2 cellular contexts compared by ENCODE assay signal in the genomic region with DNA sequence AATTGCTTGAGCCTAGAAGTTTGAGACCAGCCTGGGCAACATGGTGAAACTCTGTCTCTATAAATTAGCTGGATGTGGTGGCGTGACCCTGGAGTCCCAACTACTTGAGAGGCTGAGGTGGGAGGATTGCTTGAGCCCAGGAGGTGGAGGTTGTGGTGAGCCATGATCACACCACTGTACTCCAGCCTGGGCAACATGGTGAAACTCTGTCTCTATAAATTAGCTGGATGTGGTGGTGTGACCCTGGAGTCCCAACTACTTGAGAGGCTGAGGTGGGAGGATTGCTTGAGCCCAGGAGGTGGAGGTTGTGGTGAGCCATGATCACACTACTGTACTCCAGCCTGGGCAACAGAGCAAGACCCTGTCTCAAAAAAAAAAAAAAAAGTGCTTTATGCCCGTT. TPM values are rescaled to one million over a fixed set of nuclear protein-coding genes. Genes with fewer than 3 reads are reported as not detected.
"Had no signal": no experiment of that assay in that cellular context is flagged by ENCODE, and none has a peak within 500 bp of the region (broad histone marks: within the 10 kb centered on the region; RNA-seq: fewer than 3 reads in every experiment).

No MANE protein-coding gene starts in this region.

RNA-seq across cellular contexts. Expression of a gene that starts 35.0 kb away (rescaled TPM):
- total RNA-seq: osteoblast had no signal

RNA-seq across cellular contexts. Expression of a gene that starts 53.4 kb away (rescaled TPM):
- total RNA-seq: glomerular endothelial cell, osteoblast had no signal
